ENCODE assay signal across 22 cellular contexts in genomic region chr12:59164226-59164625, GRCh38.
"Had no signal": no experiment of that assay in that cellular context is flagged by ENCODE, and none has a peak within 500 bp of the region (broad histone marks: within the 10 kb centered on the region; RNA-seq: fewer than 3 reads in every experiment).

No MANE protein-coding gene starts in this region.

- DNase-seq: activated CD4-positive, alpha-beta T cell treated with anti-CD3 and anti-CD28 coated beads, Interleukin-2, amount 50 U/mL, for 48 hours; activated gamma-delta T cell treated with Interleukin-2 at 50 U/mL for 16 hours; activated T-cell treated with anti-CD3 and anti-CD28 coated beads for 4 hours; amniotic stem cell; central memory CD4-positive, alpha-beta T cell; gastrocnemius medialis; heart right ventricle; immature natural killer cell; left cardiac atrium; mesendoderm; naive thymus-derived CD4-positive, alpha-beta T cell; ovary; right lobe of liver; small intestine; stimulated activated CD4-positive, alpha-beta T cell treated with anti-CD3 and anti-CD28 coated beads, Interleukin-4, amount 100 ng/mL, for 1 hour; stomach; T-helper 2 cell; upper lobe of left lung had no signal

- H3K4me1 Mint-ChIP-seq: immature natural killer cell; stimulated activated effector memory CD8-positive, alpha-beta T cell treated with anti-CD3 and anti-CD28 coated beads, Interleukin-12 subunit alpha, Interleukin-12 subunit beta, amount 100 ng/mL, for 72 hours had no signal

- H3K27me3 Mint-ChIP-seq: brain had no signal

- H3K4me1 ChIP-seq: gastrocnemius medialis, heart right ventricle, right lobe of liver, upper lobe of left lung had no signal

- H3K27ac ChIP-seq: gastrocnemius medialis, heart right ventricle, ovary, right lobe of liver, stomach, upper lobe of left lung had no signal

- H3K9me3 Mint-ChIP-seq: activated naive CD4-positive, alpha-beta T cell treated with anti-CD3 and anti-CD28 coated beads, Interleukin-2, amount 50 U/mL, for 72 hours; activated T-helper 1 cell treated with anti-CD3 and anti-CD28 coated beads, Interleukin-12 subunit alpha, Interleukin-12 subunit beta, Interleukin-2, Interleukin-4 antibody, amounts not matched to agents 30 ng/mL and 10 ng/mL and 1 ng/mL, durations not matched to agents 14 hours and 24 hours and 36 hours; brain; stimulated activated effector memory CD8-positive, alpha-beta T cell treated with anti-CD3 and anti-CD28 coated beads, Interleukin-12 subunit alpha, Interleukin-12 subunit beta, amount 100 ng/mL, for 72 hours had no signal

- H3K27me3 ChIP-seq: gastrocnemius medialis, ovary, right lobe of liver, stomach, upper lobe of left lung had no signal

- H3K4me3 ChIP-seq: gastrocnemius medialis, heart right ventricle, ovary, right lobe of liver, stomach, upper lobe of left lung had no signal

- H3K36me3 ChIP-seq: gastrocnemius medialis, heart right ventricle, ovary, right lobe of liver, stomach, upper lobe of left lung had no signal

- H3K27ac Mint-ChIP-seq: activated naive CD4-positive, alpha-beta T cell treated with anti-CD3 and anti-CD28 coated beads, Interleukin-2, amount 50 U/mL, for 72 hours; activated T-helper 1 cell treated with anti-CD3 and anti-CD28 coated beads, Interleukin-12 subunit alpha, Interleukin-12 subunit beta, Interleukin-2, Interleukin-4 antibody, amounts not matched to agents 30 ng/mL and 10 ng/mL and 1 ng/mL, durations not matched to agents 14 hours and 24 hours and 36 hours; brain; immature natural killer cell; naive thymus-derived CD4-positive, alpha-beta T cell; stimulated activated effector memory CD8-positive, alpha-beta T cell treated with anti-CD3 and anti-CD28 coated beads, Interleukin-12 subunit alpha, Interleukin-12 subunit beta, amount 100 ng/mL, for 72 hours had no signal

- H3K9me3 ChIP-seq: gastrocnemius medialis, heart right ventricle, ovary, right lobe of liver, stomach, upper lobe of left lung had no signal

- H3K4me3 Mint-ChIP-seq: activated T-helper 1 cell treated with anti-CD3 and anti-CD28 coated beads, Interleukin-12 subunit alpha, Interleukin-12 subunit beta, Interleukin-2, Interleukin-4 antibody, amounts not matched to agents 30 ng/mL and 10 ng/mL and 1 ng/mL, durations not matched to agents 14 hours and 24 hours and 36 hours; brain; immature natural killer cell; naive thymus-derived CD4-positive, alpha-beta T cell; stimulated activated effector memory CD8-positive, alpha-beta T cell treated with anti-CD3 and anti-CD28 coated beads, Interleukin-12 subunit alpha, Interleukin-12 subunit beta, amount 100 ng/mL, for 72 hours had no signal

- H3K36me3 Mint-ChIP-seq: activated naive CD4-positive, alpha-beta T cell treated with anti-CD3 and anti-CD28 coated beads, Interleukin-2, amount 50 U/mL, for 72 hours; brain; immature natural killer cell; naive thymus-derived CD4-positive, alpha-beta T cell; stimulated activated effector memory CD8-positive, alpha-beta T cell treated with anti-CD3 and anti-CD28 coated beads, Interleukin-12 subunit alpha, Interleukin-12 subunit beta, amount 100 ng/mL, for 72 hours had no signal
